9 cellular contexts compared by ENCODE assay signal in genomic region chr16:24975428-24975889, GRCh38. TPM values are rescaled to one million over a fixed set of nuclear protein-coding genes. Genes with fewer than 3 reads are reported as not detected.
DNase-seq lines count a peak whose midpoint lies in the region; ATAC-seq lines count a peak whose summit lies in the region.
"Had no signal": no experiment of that assay in that cellular context is flagged by ENCODE, and none has a peak within 500 bp of the region (broad histone marks: within the 10 kb centered on the region; RNA-seq: fewer than 3 reads in every experiment).

No MANE protein-coding gene starts in this region.

- peak; percentile 34 for DNase-seq in stimulated activated CD4-positive, alpha-beta T cell treated with anti-CD3 and anti-CD28 coated beads, Interleukin-15, amount 100 ng/mL, for 24 hours
- DNase-seq in stimulated activated CD4-positive, alpha-beta T cell treated with anti-CD3 and anti-CD28 coated beads, Interleukin-4, amount 100 ng/mL, for 1 hour, result no peak
- DNase-seq in activated naive CD8-positive, alpha-beta T cell treated with anti-CD3 and anti-CD28 coated beads for 36 hours, result no peak
- no peak for DNase-seq in HUDEP-2 (lab: John Stamatoyannopoulos, UW; ENCODE audit: unreplicated experiment in 76 of 76)
- DNase-seq in KG1 (lab: John Stamatoyannopoulos, UW), result no peak
- no peak for DNase-seq in activated CD8-positive, alpha-beta memory T cell treated with anti-CD3 and anti-CD28 coated beads, Interleukin-2, amount 10 ng/mL, durations not matched to agents 7 days and 5 days
- DNase-seq: heart right ventricle had no signal

- H3K27ac ChIP-seq in subcutaneous abdominal adipose tissue (ENCODE audit: low read depth, low read length), result peak overlapping the region; percentile 77

- no peak overlapping the region for H3K9ac ChIP-seq in subcutaneous abdominal adipose tissue (ENCODE audit: low read length in 5 of 5)

- H3K9me3 ChIP-seq in subcutaneous abdominal adipose tissue (ENCODE audit: control insufficient read depth in 5 of 5, low read length in 5 of 5), result no peaks in the 10 kb centered on the region
- H3K9me3 ChIP-seq: heart right ventricle had no signal

- H3K27me3 ChIP-seq in subcutaneous abdominal adipose tissue (ENCODE audit: control insufficient read depth in 5 of 5, insufficient read depth in 4 of 5, low read length in 5 of 5), result no peaks in the 10 kb centered on the region
- H3K27me3 ChIP-seq: heart right ventricle had no signal

- H3K4me1 Mint-ChIP-seq in activated naive CD8-positive, alpha-beta T cell treated with anti-CD3 and anti-CD28 coated beads for 36 hours, result peaks cover 43% of the 10 kb centered on the region
- peaks cover 35% of the 10 kb centered on the region for H3K4me1 Mint-ChIP-seq in activated CD8-positive, alpha-beta memory T cell treated with anti-CD3 and anti-CD28 coated beads, Interleukin-2, amount 10 ng/mL, durations not matched to agents 7 days and 5 days

- H3K27ac Mint-ChIP-seq in activated naive CD8-positive, alpha-beta T cell treated with anti-CD3 and anti-CD28 coated beads for 36 hours, result peak overlapping the region; percentile 51
- H3K27ac Mint-ChIP-seq in activated CD8-positive, alpha-beta memory T cell treated with anti-CD3 and anti-CD28 coated beads, Interleukin-2, amount 10 ng/mL, durations not matched to agents 7 days and 5 days, result no peak overlapping the region

- CTCF ChIA-PET in activated CD8-positive, alpha-beta memory T cell treated with anti-CD3 and anti-CD28 coated beads, Interleukin-2, amount 10 ng/mL, durations not matched to agents 7 days and 5 days (lab: Charles Lee), result interaction anchor here (1.1 kb wide), 1 partner anchor 14 kb away, joined by 4 read pairs; no protein-coding TSS in a partner anchor

- peak; percentile 76 for ATAC-seq in HG02938 (IDR thresholded peaks at IDR 0.05; ENCODE audit: unreplicated experiment)
- no peak for ATAC-seq in activated CD8-positive, alpha-beta memory T cell treated with anti-CD3 and anti-CD28 coated beads, Interleukin-2, amount 10 ng/mL, durations not matched to agents 7 days and 5 days

- H3K4me3 Mint-ChIP-seq in activated naive CD8-positive, alpha-beta T cell treated with anti-CD3 and anti-CD28 coated beads for 36 hours, result no peak overlapping the region
- no peak overlapping the region for H3K4me3 Mint-ChIP-seq in activated CD8-positive, alpha-beta memory T cell treated with anti-CD3 and anti-CD28 coated beads, Interleukin-2, amount 10 ng/mL, durations not matched to agents 7 days and 5 days

- H3K9me3 Mint-ChIP-seq in activated naive CD8-positive, alpha-beta T cell treated with anti-CD3 and anti-CD28 coated beads for 36 hours, result no peaks in the 10 kb centered on the region
- H3K9me3 Mint-ChIP-seq in activated CD8-positive, alpha-beta memory T cell treated with anti-CD3 and anti-CD28 coated beads, Interleukin-2, amount 10 ng/mL, durations not matched to agents 7 days and 5 days (ENCODE audit: low read depth), result no peaks in the 10 kb centered on the region

- H3K27me3 Mint-ChIP-seq in activated naive CD8-positive, alpha-beta T cell treated with anti-CD3 and anti-CD28 coated beads for 36 hours, result no peaks in the 10 kb centered on the region
- no peaks in the 10 kb centered on the region for H3K27me3 Mint-ChIP-seq in activated CD8-positive, alpha-beta memory T cell treated with anti-CD3 and anti-CD28 coated beads, Interleukin-2, amount 10 ng/mL, durations not matched to agents 7 days and 5 days

- no peak overlapping the region for H3K4me3 ChIP-seq in subcutaneous abdominal adipose tissue (ENCODE audit: low read depth in 1 of 5, low read length in 5 of 5)
- H3K4me3 ChIP-seq: heart right ventricle had no signal

- peaks cover 40% of the 10 kb centered on the region for H3K36me3 Mint-ChIP-seq in activated naive CD8-positive, alpha-beta T cell treated with anti-CD3 and anti-CD28 coated beads for 36 hours
- H3K36me3 Mint-ChIP-seq in activated CD8-positive, alpha-beta memory T cell treated with anti-CD3 and anti-CD28 coated beads, Interleukin-2, amount 10 ng/mL, durations not matched to agents 7 days and 5 days, result peaks cover 34% of the 10 kb centered on the region

- H3K36me3 ChIP-seq in subcutaneous abdominal adipose tissue (ENCODE audit: control insufficient read depth in 5 of 5, insufficient read depth in 5 of 5, low read length in 5 of 5), result peaks cover 6 to 56% (median 42%) of the 10 kb centered on the region in 5 donors

- peaks cover 8 to 61% (median 42%) of the 10 kb centered on the region in 5 donors for H3K4me1 ChIP-seq in subcutaneous abdominal adipose tissue (ENCODE audit: control insufficient read depth in 5 of 5, insufficient read depth in 5 of 5, low read length in 5 of 5)

RNA-seq across cellular contexts. Expression of gene ARHGAP17, which starts 39.7 kb away (rescaled TPM):
- 10 to 100 TPM; 72.5 to 79.3 TPM for total RNA-seq in activated naive CD8-positive, alpha-beta T cell treated with anti-CD3 and anti-CD28 coated beads for 36 hours
- 10 to 100 TPM; 69.4 to 80.8 TPM for total RNA-seq in activated CD8-positive, alpha-beta memory T cell treated with anti-CD3 and anti-CD28 coated beads, Interleukin-2, amount 10 ng/mL, durations not matched to agents 7 days and 5 days
